ENCODE assay signal across 29 cellular contexts in genomic region chr13:28412981-28413380, GRCh38.
DNase-seq lines count a peak whose midpoint lies in the region; ATAC-seq and TF ChIP-seq lines count a peak whose summit lies in the region.
"Had no signal": no experiment of that assay in that cellular context is flagged by ENCODE, and none has a peak within 500 bp of the region (broad histone marks: within the 10 kb centered on the region; RNA-seq: fewer than 3 reads in every experiment).

No MANE protein-coding gene starts in this region.

- H4K8ac ChIP-seq in mesendoderm (ENCODE audit: low read depth, low read length), result no peak overlapping the region

- no peak overlapping the region for H3K9ac ChIP-seq in mesendoderm (ENCODE audit: low read length)

- H3K4ac ChIP-seq in mesendoderm (ENCODE audit: low read depth, low read length), result peak overlapping the region; percentile 45

- no peak overlapping the region for H2BK15ac ChIP-seq in mesendoderm (replicated peaks; ENCODE audit: low read depth)

- DNase-seq in Right ventricle myocardium superior, result peak; percentile 51
- DNase-seq in cardiac septum (ENCODE audit: low spot score), result no peak
- no peak for DNase-seq in mesendoderm
- no peak for DNase-seq in aorta
- DNase-seq in islet precursor cell, result no peak
- no peak for DNase-seq in dorsolateral prefrontal cortex
- DNase-seq: activated CD4-positive, alpha-beta T cell treated with anti-CD3 and anti-CD28 coated beads, Interleukin-2, amount 50 U/mL, for 48 hours; activated CD8-positive, alpha-beta memory T cell treated with anti-CD3 and anti-CD28 coated beads, Interleukin-2, amount 50 U/mL, for 4 hours; activated naive CD4-positive, alpha-beta T cell treated with anti-CD3 and anti-CD28 coated beads for 36 hours; effector memory CD4-positive, alpha-beta T cell; EL; foreskin keratinocyte; GOT3; hippocampal formation; left lung; NCI-H1105; NCI-H1930; nephron progenitor cell; ovary; retina; stimulated activated CD4-positive, alpha-beta T cell treated with anti-CD3 and anti-CD28 coated beads, Interleukin-12 subunit alpha, Interleukin-12 subunit beta, amount 100 ng/mL, for 4 hours; stimulated activated CD4-positive, alpha-beta T cell treated with anti-CD3 and anti-CD28 coated beads, Interleukin-4, amount 100 ng/mL, for 1 hour; T-cell had no signal

- H3K36me3 ChIP-seq in gastroesophageal sphincter, result no peaks in the 10 kb centered on the region
- no peaks in the 10 kb centered on the region for H3K36me3 ChIP-seq in mesendoderm (ENCODE audit: control insufficient read depth, insufficient read depth, low read length)
- H3K36me3 ChIP-seq in aorta (ENCODE audit: control insufficient read depth in 1 of 2, insufficient read depth in 2 of 2, low read length in 1 of 2), result no peaks in the 10 kb centered on the region
- H3K36me3 ChIP-seq: breast epithelium, left lung, ovary, suprapubic skin had no signal

- H3K4me3 ChIP-seq in gastroesophageal sphincter, result no peak overlapping the region
- H3K4me3 ChIP-seq in mesendoderm (ENCODE audit: low read length), result no peak overlapping the region
- no peak overlapping the region for H3K4me3 ChIP-seq in aorta (ENCODE audit: low read length in 2 of 2)
- H3K4me3 ChIP-seq in dorsolateral prefrontal cortex, result no peak overlapping the region
- H3K4me3 ChIP-seq: breast epithelium, left lung, ovary, suprapubic skin had no signal

- intact Hi-C loops in Right ventricle myocardium superior (cut with DNase I), result no loop called here
- intact Hi-C loops in cardiac septum (cut with DNase I), result no loop called here
- intact Hi-C loops in aorta (cut with DNase I), result no loop called here
- intact Hi-C loops in dorsolateral prefrontal cortex (cut with DNase I), result no loop called here

- no peaks in the 10 kb centered on the region for H3K9me3 ChIP-seq in gastroesophageal sphincter
- H3K9me3 ChIP-seq in aorta (ENCODE audit: control insufficient read depth, low read length), result no peaks in the 10 kb centered on the region
- H3K9me3 ChIP-seq: breast epithelium, left lung, ovary, suprapubic skin had no signal

- H3K18ac ChIP-seq in mesendoderm (ENCODE audit: low read length), result no peak overlapping the region

- peak overlapping the region in 1 of 4 donors; percentile 44 for H3K27ac ChIP-seq in gastroesophageal sphincter
- H3K27ac ChIP-seq in mesendoderm (ENCODE audit: low read depth, low read length), result no peak overlapping the region
- no peak overlapping the region for H3K27ac ChIP-seq in aorta (ENCODE audit: low read depth in 1 of 2, low read length in 2 of 2)
- H3K27ac ChIP-seq in dorsolateral prefrontal cortex, result peak overlapping the region in 1 of 59 donors; percentile 56
- H3K27ac ChIP-seq: 22Rv1, foreskin keratinocyte, ovary, suprapubic skin had no signal

- peak overlapping the region; percentile 59 for H2BK5ac ChIP-seq in mesendoderm (ENCODE audit: low read length)

- no peaks in the 10 kb centered on the region for H3K79me1 ChIP-seq in mesendoderm (ENCODE audit: low read length)

- no peak overlapping the region for H2AK5ac ChIP-seq in mesendoderm (ENCODE audit: low read length)

- peaks cover 0 to 5% (median 0%) of the 10 kb centered on the region in 3 donors for H3K4me1 ChIP-seq in gastroesophageal sphincter
- peaks cover 8% of the 10 kb centered on the region for H3K4me1 ChIP-seq in mesendoderm (ENCODE audit: control insufficient read depth, low read depth, low read length)
- H3K4me1 ChIP-seq in aorta (ENCODE audit: control insufficient read depth in 1 of 2, insufficient read depth in 2 of 2, low read length in 2 of 2), result no peaks in the 10 kb centered on the region
- H3K4me1 ChIP-seq: breast epithelium, foreskin keratinocyte had no signal

- WGBS in gastroesophageal sphincter (ENCODE audit: low coverage in 1 of 2), 2 donors, result 49 to 80% methylated on average over 4 to 6 of the region's 8 CpGs
- no CpG with 5 or more reads among the region's 8 CpGs for WGBS in mesendoderm (ENCODE audit: extremely low coverage, insufficient coverage, low lambda C conversion rate)
- WGBS in aorta, 2 donors, result 40 to 52% methylated on average over 8 of the region's 8 CpGs

- H3K56ac ChIP-seq in mesendoderm (ENCODE audit: low read length), result peak overlapping the region; percentile 30

- no peaks in the 10 kb centered on the region for H3K79me2 ChIP-seq in mesendoderm (ENCODE audit: control insufficient read depth, insufficient read depth, low read length)

- no peak overlapping the region for H3K23ac ChIP-seq in mesendoderm (ENCODE audit: low read length)

- ATAC-seq in Right ventricle myocardium superior (ENCODE audit: poor library complexity) (peak; percentile 37), gastroesophageal sphincter (peak; percentile 8), aorta (ENCODE audit: low FRiP score) (peak; percentile 44), GM18870 (IDR thresholded peaks at IDR 0.05; ENCODE audit: unreplicated experiment) (no peak)
- ATAC-seq: esophagus mucosa, foreskin keratinocyte, left lung, T-cell had no signal

- no peak overlapping the region for H4K5ac ChIP-seq in mesendoderm (ENCODE audit: low read length)

- TF ChIP-seq EP300 in gastroesophageal sphincter (IDR thresholded peaks at IDR 0.05), result no peak

- H3K4me2 ChIP-seq in mesendoderm (ENCODE audit: low read length), result no peak overlapping the region

- H3K27me3 ChIP-seq in gastroesophageal sphincter (peaks cover 7% of the 10 kb centered on the region), mesendoderm (ENCODE audit: insufficient read depth, low read length, poor library complexity) (no peaks in the 10 kb centered on the region), aorta (ENCODE audit: control insufficient read depth in 1 of 2, insufficient read depth in 2 of 2, low read length in 1 of 2) (no peaks in the 10 kb centered on the region), dorsolateral prefrontal cortex (peaks cover 0 to 6% (median 0%) of the 10 kb centered on the region in 45 donors)
- H3K27me3 ChIP-seq: breast epithelium, foreskin keratinocyte, left lung, ovary, suprapubic skin had no signal

- TF ChIP-seq POLR2A in gastroesophageal sphincter (IDR thresholded peaks at IDR 0.05), result no peak

- no peak overlapping the region for H2BK120ac ChIP-seq in mesendoderm (ENCODE audit: low read depth, low read length)

- TF ChIP-seq CTCF in gastroesophageal sphincter (IDR thresholded peaks at IDR 0.05), result no peak
- no peak for TF ChIP-seq CTCF in dorsolateral prefrontal cortex (IDR thresholded peaks at IDR 0.05 in 54 of 56, conservative IDR thresholded peaks at IDR 0.05 in 2 of 56; ENCODE audit: low read depth in 1 of 56, partially characterized antibody in 56 of 56)
